14 cellular contexts compared by ENCODE assay signal in the genomic region with DNA sequence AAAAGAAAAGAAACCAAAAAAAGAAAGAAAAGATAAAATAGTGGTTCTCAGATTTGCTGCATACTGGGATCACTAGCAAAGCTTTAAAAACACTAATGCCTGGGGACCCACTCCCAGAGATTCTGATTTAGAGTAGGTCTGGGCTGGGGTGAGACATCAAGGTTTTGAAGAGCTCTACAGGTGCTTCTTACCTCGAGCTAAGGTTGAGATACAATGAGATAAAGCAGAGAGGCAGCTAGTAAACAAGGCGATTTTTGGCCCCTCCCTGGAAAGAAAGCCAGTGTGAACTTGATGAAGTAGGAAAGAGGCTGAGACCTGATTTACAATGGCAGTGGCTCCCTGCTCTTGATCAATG.
A peak's percentile ranks its signal among the peaks of the same experiment; 100 is the strongest.
DNase-seq lines count a peak whose midpoint lies in the region; ATAC-seq, FAIRE-seq and TF ChIP-seq lines count a peak whose summit lies in the region.
"Had no signal": no experiment of that assay in that cellular context is flagged by ENCODE, and none has a peak within 500 bp of the region (broad histone marks: within the 10 kb centered on the region; RNA-seq: fewer than 3 reads in every experiment).

No MANE protein-coding gene starts in this region.

- in situ Hi-C loops in GM12878 (cut with MboI) = no loop called here

- SMC1A ChIA-PET in GM12878 (lab: Charles Lee; ENCODE audit: uncharacterized antibody, unreplicated experiment) = interaction anchor here (0.9 to 1.1 kb wide), 3 partner anchors 9 to 684 kb away, joined by 3 to 4 read pairs (median 3); no protein-coding TSS in a partner anchor

- WGBS in GM12878 (ENCODE audit: insufficient coverage, insufficient replicate concordance, low lambda C conversion rate, missing lambda C conversion rate) = 0% methylated on average over 2 of the region's 2 CpGs

- H3K27me3 ChIP-seq in GM12878 (replicated peaks in 1 of 2; ENCODE audit: control insufficient read depth in 2 of 2, insufficient read depth in 2 of 2, low read length in 1 of 2) (no peaks in the 10 kb centered on the region), dorsolateral prefrontal cortex (no peaks in the 10 kb centered on the region)
- H3K27me3 ChIP-seq: esophagus muscularis mucosa had no signal

- peak overlapping the region; percentile 88 for H3K4me2 ChIP-seq in GM12878 (ENCODE audit: control insufficient read depth, insufficient read depth)

- peak overlapping the region; percentile 51 for H2AFZ ChIP-seq in GM12878 (ENCODE audit: control insufficient read depth, low read depth, low read length)

- POLR2A ChIA-PET in GM12878 (lab: Charles Lee) = no interaction called here
- POLR2A ChIA-PET in activated CD8-positive, alpha-beta T cell treated with anti-CD3 and anti-CD28 coated beads for 36 hours (lab: Charles Lee) = no interaction called here

- intact Hi-C loops in GM12878 (cut with micrococcal nuclease; ENCODE audit: unreplicated experiment) (no loop called here), dorsolateral prefrontal cortex (cut with DNase I) (loop anchor here in 1 of 2 donors (10.0 kb wide), 1 partner anchor 61 kb away; no protein-coding TSS in a partner anchor)
- intact Hi-C loops in activated CD8-positive, alpha-beta T cell treated with anti-CD3 and anti-CD28 coated beads for 36 hours (cut with micrococcal nuclease) = no loop called here

- no peak for TF ChIP-seq EP300 in GM12878 (IDR thresholded peaks at IDR 0.05; ENCODE audit: borderline replicate concordance in 1 of 2, control insufficient read depth in 1 of 2, low read depth in 2 of 2, low read length in 2 of 2)

- no peak for FAIRE-seq in GM12878 (lab: Jason Lieb, UNC)

- H3K27ac ChIP-seq in GM12878 (ENCODE audit: control insufficient read depth, insufficient read depth) = peak overlapping the region; percentile 83
- peak overlapping the region in 19 of 59 donors; percentile 4 to 91 (median 42) for H3K27ac ChIP-seq in dorsolateral prefrontal cortex
- H3K27ac ChIP-seq: esophagus muscularis mucosa had no signal

- H3K36me3 Mint-ChIP-seq in activated CD8-positive, alpha-beta T cell treated with anti-CD3 and anti-CD28 coated beads for 36 hours (ENCODE audit: low read depth) = no peaks in the 10 kb centered on the region

- DNase-seq in GM12878 (ENCODE audit: low read depth, low spot score) (no peak), foreskin melanocyte (no peak), dorsolateral prefrontal cortex (no peak), NCI-H446 treated with DMSO at 0.1 percent for 48 hours (lab: John Stamatoyannopoulos, UW) (no peak)
- DNase-seq in activated CD8-positive, alpha-beta T cell treated with anti-CD3 and anti-CD28 coated beads for 36 hours = no peak
- DNase-seq: activated CD4-positive, CD25-positive, alpha-beta regulatory T cell; activated T-cell treated with anti-CD3 and anti-CD28 coated beads, Interleukin-2, amount 50 U/mL, for 48 hours; GOT3; mammary epithelial cell; substantia nigra had no signal

- no peak for TF ChIP-seq RAD21 in GM12878 (IDR thresholded peaks at IDR 0.05; ENCODE audit: insufficient read depth, low read depth, low read length)

- RAD21 ChIA-PET in GM12878 (lab: Charles Lee; ENCODE audit: unreplicated experiment) = no interaction called here

- CTCF ChIA-PET in GM12878 (lab: Yijun Ruan, JAX) = interaction anchor here (1.1 kb wide), 1 partner anchor 16 kb away, joined by 3 read pairs; no protein-coding TSS in a partner anchor
- CTCF ChIA-PET in activated CD8-positive, alpha-beta T cell treated with anti-CD3 and anti-CD28 coated beads for 36 hours (lab: Charles Lee) = no interaction called here

- no peaks in the 10 kb centered on the region for H3K9me3 ChIP-seq in GM12878 (replicated peaks; ENCODE audit: control insufficient read depth, insufficient read depth, low read length)
- H3K9me3 ChIP-seq: esophagus muscularis mucosa had no signal

- no peaks in the 10 kb centered on the region for H3K79me2 ChIP-seq in GM12878 (ENCODE audit: control insufficient read depth, insufficient read depth, low read length)

- peak; percentile 19 for ATAC-seq in GM19023 (IDR thresholded peaks at IDR 0.05; ENCODE audit: unreplicated experiment)
- ATAC-seq in GM21723 (IDR thresholded peaks at IDR 0.05; ENCODE audit: unreplicated experiment) = peak; percentile 41
- peak; percentile 33 for ATAC-seq in HG03103 (IDR thresholded peaks at IDR 0.05; ENCODE audit: low read depth, unreplicated experiment)
- ATAC-seq in GM12878 = peak; percentile 57
- no peak for ATAC-seq in activated CD8-positive, alpha-beta T cell treated with anti-CD3 and anti-CD28 coated beads for 36 hours

- no TSS peak for BruUV-seq in GM12878 (replicated peaks; lab: Mats Ljungman, UMichigan)

- no peaks in the 10 kb centered on the region for H3K36me3 ChIP-seq in GM12878 (ENCODE audit: control insufficient read depth in 2 of 2, insufficient read depth in 2 of 2, low read length in 1 of 2)
- H3K36me3 ChIP-seq: esophagus muscularis mucosa had no signal

- peaks cover 28% of the 10 kb centered on the region for H3K4me1 ChIP-seq in GM12878 (ENCODE audit: control insufficient read depth, insufficient read depth, low read length)
- H3K4me1 ChIP-seq: esophagus muscularis mucosa had no signal

- peak overlapping the region; percentile 41; the same call in 1 of the 2 replicates for H3K9ac ChIP-seq in GM12878 (ENCODE audit: control insufficient read depth, insufficient read depth, low read length)

- H3K4me3 ChIP-seq in GM12878 (no peak overlapping the region), dorsolateral prefrontal cortex (no peak overlapping the region)
- H3K4me3 ChIP-seq: esophagus muscularis mucosa had no signal

- H3K9me3 Mint-ChIP-seq in activated CD8-positive, alpha-beta T cell treated with anti-CD3 and anti-CD28 coated beads for 36 hours = no peaks in the 10 kb centered on the region

- no peaks in the 10 kb centered on the region for H3K27me3 Mint-ChIP-seq in activated CD8-positive, alpha-beta T cell treated with anti-CD3 and anti-CD28 coated beads for 36 hours

- no peaks in the 10 kb centered on the region for H3K4me1 Mint-ChIP-seq in activated CD8-positive, alpha-beta T cell treated with anti-CD3 and anti-CD28 coated beads for 36 hours (ENCODE audit: low read depth)

- no peak for TF ChIP-seq POLR2A in GM12878 (IDR thresholded peaks at IDR 0.05; ENCODE audit: low read depth, low read length)

- no peak overlapping the region for H3K27ac Mint-ChIP-seq in activated CD8-positive, alpha-beta T cell treated with anti-CD3 and anti-CD28 coated beads for 36 hours

- TF ChIP-seq CTCF in GM12878 (IDR thresholded peaks at IDR 0.05 in 2 of 3, conservative IDR thresholded peaks at IDR 0.05 in 1 of 3; ENCODE audit: control insufficient read depth in 2 of 3, extremely low read depth in 1 of 3, insufficient read depth in 1 of 3, low read depth in 3 of 3, low read length in 3 of 3) (no peak), dorsolateral prefrontal cortex (IDR thresholded peaks at IDR 0.05 in 54 of 56, conservative IDR thresholded peaks at IDR 0.05 in 2 of 56; ENCODE audit: low read depth in 1 of 56, partially characterized antibody in 56 of 56) (no peak)
- TF ChIP-seq CTCF in activated CD8-positive, alpha-beta T cell treated with anti-CD3 and anti-CD28 coated beads for 36 hours (IDR thresholded peaks at IDR 0.05) = no peak

- no peak overlapping the region for H3K4me3 Mint-ChIP-seq in activated CD8-positive, alpha-beta T cell treated with anti-CD3 and anti-CD28 coated beads for 36 hours

- no peaks in the 10 kb centered on the region for H4K20me1 ChIP-seq in GM12878 (ENCODE audit: control insufficient read depth, insufficient read depth)

TF ChIP-seq in GM12878, 131 proteins besides CTCF, POLR2A, EP300 and RAD21:
- TF ChIP-seq HDAC2 (IDR thresholded peaks at IDR 0.05) = 0 out of 2 replicates have a peak, but pooled peaks have one; percentile 1
- TF ChIP-seq RUNX3 (IDR thresholded peaks at IDR 0.05; ENCODE audit: low read length) = no peak
- TF ChIP-seq BHLHE40 (IDR thresholded peaks at IDR 0.05; ENCODE audit: borderline replicate concordance in 1 of 2, low read depth in 2 of 2, low read length in 1 of 2) = 0 out of 4 replicates have a peak, but pooled peaks of 1 of the 2 experiments have one; percentile 1
- TF ChIP-seq POLR2AphosphoS2 (IDR thresholded peaks at IDR 0.05; ENCODE audit: low read depth, low read length) = no peak
- TF ChIP-seq ZBTB11 (CRISPR knock-in tag; IDR thresholded peaks at IDR 0.05) = no peak
TF ChIP-seq in GM12878: peak in this region for 2.
